In the genomic region with DNA sequence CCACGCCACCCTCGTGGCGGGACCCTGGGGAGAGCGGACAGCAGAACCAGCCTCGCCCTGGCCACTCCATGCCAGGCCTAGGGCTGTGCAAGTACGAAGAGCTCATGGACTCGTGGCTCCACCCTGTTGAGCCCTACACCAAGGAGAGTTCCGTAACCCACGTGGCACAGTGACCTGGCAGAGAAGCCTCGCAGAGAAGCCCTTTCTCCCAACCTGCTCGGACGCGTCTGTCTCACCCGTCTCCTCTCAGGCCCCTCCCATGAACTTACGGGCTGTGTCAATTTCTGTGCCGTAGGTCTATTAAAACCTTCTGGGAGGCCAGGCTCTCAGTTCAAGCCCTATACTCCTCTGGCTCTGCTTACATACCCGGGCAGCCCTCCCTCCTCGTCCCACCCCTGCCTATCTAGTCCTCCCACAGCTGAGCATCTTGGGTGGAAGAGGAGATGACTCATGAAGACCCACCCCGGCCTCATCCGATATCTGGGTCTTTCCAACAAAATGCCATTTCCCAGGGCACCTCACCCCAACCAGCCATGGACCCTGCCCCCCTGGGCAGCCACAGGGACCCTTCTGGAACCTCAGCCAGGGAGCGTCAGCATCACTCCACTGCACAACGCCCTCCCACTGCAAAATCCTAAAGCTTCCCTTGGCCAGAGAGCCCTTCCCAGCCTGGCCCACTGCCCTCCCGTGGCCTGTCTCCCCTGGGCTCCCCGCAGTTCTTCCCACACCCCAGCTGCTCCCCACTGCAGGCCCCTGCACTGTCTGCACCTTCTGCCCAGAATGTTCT, we compare ENCODE assay signal across 10 cellular contexts. TPM values are rescaled to one million over a fixed set of nuclear protein-coding genes. Genes with fewer than 3 reads are reported as not detected.
A peak's percentile ranks its signal among the peaks of the same experiment; 100 is the strongest.
DNase-seq lines count a peak whose midpoint lies in the region; ATAC-seq, FAIRE-seq and TF ChIP-seq lines count a peak whose summit lies in the region.
"Had no signal": no experiment of that assay in that cellular context is flagged by ENCODE, and none has a peak within 500 bp of the region (broad histone marks: within the 10 kb centered on the region; RNA-seq: fewer than 3 reads in every experiment).

No MANE protein-coding gene starts in this region.

- H3K79me2 ChIP-seq in OCI-LY7 (ENCODE audit: insufficient read depth, low read depth, low read length): peaks cover 11% of the 10 kb centered on the region; the same call in 1 of the 2 replicates

- intact Hi-C loops in activated T-helper 1 cell treated with anti-CD3 and anti-CD28 coated beads, Interleukin-12 subunit alpha, Interleukin-12 subunit beta, Interleukin-2, Interleukin-4 antibody, amounts not matched to agents 30 ng/mL and 10 ng/mL and 1 ng/mL, durations not matched to agents 14 hours and 24 hours and 36 hours (cut with micrococcal nuclease): no loop called here
- intact Hi-C loops in gastrocnemius medialis (cut with DNase I; ENCODE audit: low total_unique reads): loop anchor here (5.0 to 10.0 kb wide), 2 partner anchors 82 to 110 kb away; a partner anchor contains a TSS
- intact Hi-C loops in OCI-LY7 (cut with micrococcal nuclease; ENCODE audit: unreplicated experiment): no loop called here

- peaks cover 0 to 45% (median 13%) of the 10 kb centered on the region in 3 donors for H3K4me1 ChIP-seq in gastroesophageal sphincter
- H3K4me1 ChIP-seq in gastrocnemius medialis: peaks cover 24 to 29% of the 10 kb centered on the region in 2 donors
- H3K4me1 ChIP-seq in OCI-LY7 (ENCODE audit: insufficient read depth, low read length, poor library complexity, severe bottlenecking): peaks cover 15% of the 10 kb centered on the region

- H3K36me3 ChIP-seq in gastroesophageal sphincter (peaks cover 0 to 46% of the 10 kb centered on the region in 2 donors), gastrocnemius medialis (peaks cover 0 to 34% of the 10 kb centered on the region in 2 donors), OCI-LY7 (ENCODE audit: insufficient read depth, low read length) (peaks cover 23% of the 10 kb centered on the region)

- H3K9me3 ChIP-seq in gastroesophageal sphincter (no peaks in the 10 kb centered on the region), gastrocnemius medialis (no peaks in the 10 kb centered on the region), OCI-LY7 (ENCODE audit: low read length) (no peaks in the 10 kb centered on the region)

- 20 to 41% methylated on average over 10 to 13 of the region's 24 CpGs for WGBS in gastroesophageal sphincter (ENCODE audit: low coverage in 1 of 2), 2 donors

- no peaks in the 10 kb centered on the region for H3K9me2 ChIP-seq in OCI-LY7 (ENCODE audit: insufficient read depth, low read length)

- CTCF ChIA-PET in OCI-LY7 (lab: Charles Lee; ENCODE audit: unreplicated experiment): no interaction called here

- ATAC-seq in gastroesophageal sphincter (peak; percentile 19), gastrocnemius medialis (peak; percentile 40 to 45), HG03108 (IDR thresholded peaks at IDR 0.05; ENCODE audit: unreplicated experiment) (no peak)

- no peak overlapping the region for H3K4me2 ChIP-seq in OCI-LY7 (ENCODE audit: low read length)

- no peaks in the 10 kb centered on the region for H3K9me3 Mint-ChIP-seq in activated T-helper 1 cell treated with anti-CD3 and anti-CD28 coated beads, Interleukin-12 subunit alpha, Interleukin-12 subunit beta, Interleukin-2, Interleukin-4 antibody, amounts not matched to agents 30 ng/mL and 10 ng/mL and 1 ng/mL, durations not matched to agents 14 hours and 24 hours and 36 hours

- peak overlapping the region; percentile 54 for H3K4me3 Mint-ChIP-seq in activated T-helper 1 cell treated with anti-CD3 and anti-CD28 coated beads, Interleukin-12 subunit alpha, Interleukin-12 subunit beta, Interleukin-2, Interleukin-4 antibody, amounts not matched to agents 30 ng/mL and 10 ng/mL and 1 ng/mL, durations not matched to agents 14 hours and 24 hours and 36 hours

- BruUV-seq in OCI-LY7 (replicated peaks; lab: Mats Ljungman, UMichigan): no TSS peak

- no peaks in the 10 kb centered on the region; the same call in 1 of the 2 replicates for H4K20me1 ChIP-seq in OCI-LY7 (ENCODE audit: insufficient read depth, low read length)

- H2AFZ ChIP-seq in OCI-LY7 (ENCODE audit: low read length): no peak overlapping the region

- H3K27me3 ChIP-seq in gastroesophageal sphincter (no peaks in the 10 kb centered on the region), gastrocnemius medialis (no peaks in the 10 kb centered on the region)

- in situ Hi-C loops in gastrocnemius medialis (cut with MboI; ENCODE audit: low sequenced_read_pairs in 4 of 4): no loop called here

- TF ChIP-seq EP300 in gastroesophageal sphincter (IDR thresholded peaks at IDR 0.05): no peak

- TF ChIP-seq CTCF in gastroesophageal sphincter (IDR thresholded peaks at IDR 0.05) (no peak), gastrocnemius medialis (IDR thresholded peaks at IDR 0.05 in 4 of 5, conservative IDR thresholded peaks at IDR 0.05 in 1 of 5) (no peak), OCI-LY7 (conservative IDR thresholded peaks at IDR 0.05; ENCODE audit: low read length) (no peak)

- peaks cover 11% of the 10 kb centered on the region for H3K4me1 Mint-ChIP-seq in activated T-helper 1 cell treated with anti-CD3 and anti-CD28 coated beads, Interleukin-12 subunit alpha, Interleukin-12 subunit beta, Interleukin-2, Interleukin-4 antibody, amounts not matched to agents 30 ng/mL and 10 ng/mL and 1 ng/mL, durations not matched to agents 14 hours and 24 hours and 36 hours (ENCODE audit: low read depth)

- peak overlapping the region in 1 of 2 donors; percentile 75 for H3K4me3 ChIP-seq in gastroesophageal sphincter
- H3K4me3 ChIP-seq in gastrocnemius medialis: peak overlapping the region; percentile 6 to 80 (median 32)
- H3K4me3 ChIP-seq in OCI-LY7 (ENCODE audit: low read depth, low read length, poor library complexity, severe bottlenecking): no peak overlapping the region

- peak overlapping the region in 3 of 4 donors; percentile 87 to 96 (median 90) for H3K27ac ChIP-seq in gastroesophageal sphincter
- peak overlapping the region; percentile 90 to 99 (median 95) for H3K27ac ChIP-seq in gastrocnemius medialis
- no peak overlapping the region for H3K27ac ChIP-seq in OCI-LY7 (ENCODE audit: low read depth, low read length, poor library complexity, severe bottlenecking)

- H3K27ac Mint-ChIP-seq in activated T-helper 1 cell treated with anti-CD3 and anti-CD28 coated beads, Interleukin-12 subunit alpha, Interleukin-12 subunit beta, Interleukin-2, Interleukin-4 antibody, amounts not matched to agents 30 ng/mL and 10 ng/mL and 1 ng/mL, durations not matched to agents 14 hours and 24 hours and 36 hours: no peak overlapping the region

- TF ChIP-seq POLR2A in gastroesophageal sphincter (IDR thresholded peaks at IDR 0.05) (no peak), gastrocnemius medialis (IDR thresholded peaks at IDR 0.05) (peak in 1 of 2 donors; percentile 35)

- peaks cover 2% of the 10 kb centered on the region for H3K27me3 Mint-ChIP-seq in activated T-helper 1 cell treated with anti-CD3 and anti-CD28 coated beads, Interleukin-12 subunit alpha, Interleukin-12 subunit beta, Interleukin-2, Interleukin-4 antibody, amounts not matched to agents 30 ng/mL and 10 ng/mL and 1 ng/mL, durations not matched to agents 14 hours and 24 hours and 36 hours (ENCODE audit: insufficient read depth)

- H3K36me3 Mint-ChIP-seq in activated T-helper 1 cell treated with anti-CD3 and anti-CD28 coated beads, Interleukin-12 subunit alpha, Interleukin-12 subunit beta, Interleukin-2, Interleukin-4 antibody, amounts not matched to agents 30 ng/mL and 10 ng/mL and 1 ng/mL, durations not matched to agents 14 hours and 24 hours and 36 hours (ENCODE audit: low read depth): peaks cover 3% of the 10 kb centered on the region

- POLR2A ChIA-PET in OCI-LY7 (lab: Charles Lee): no interaction called here

- DNase-seq in GM03348 (ENCODE audit: low spot score) (peak; percentile 78), gastrocnemius medialis (peak; percentile 59 to 65), RCC 7860 (ENCODE audit: low spot score) (no peak), OCI-LY7 (ENCODE audit: low spot score) (no peak), activated gamma-delta T cell treated with Interleukin-2 at 50 U/mL for 16 hours (no peak)
- DNase-seq in activated T-helper 1 cell treated with anti-CD3 and anti-CD28 coated beads, Interleukin-12 subunit alpha, Interleukin-12 subunit beta, Interleukin-2, Interleukin-4 antibody, amounts not matched to agents 30 ng/mL and 10 ng/mL and 1 ng/mL, durations not matched to agents 14 hours and 24 hours and 36 hours (ENCODE audit: low spot score): no peak
- DNase-seq: activated naive CD4-positive, alpha-beta T cell treated with Interleukin-2 at 50 U/mL for 16 hours; NCI-H187 had no signal

- FAIRE-seq in RCC 7860 (lab: Jason Lieb, UNC): no peak

RNA-seq across cellular contexts. Expression of a gene that starts 2.4 kb away (rescaled TPM):
- 49.5 and 51.0 TPM in 2 replicates for total RNA-seq in activated T-helper 1 cell treated with anti-CD3 and anti-CD28 coated beads, Interleukin-12 subunit alpha, Interleukin-12 subunit beta, Interleukin-2, Interleukin-4 antibody, amounts not matched to agents 30 ng/mL and 10 ng/mL and 1 ng/mL, durations not matched to agents 14 hours and 24 hours and 36 hours
- 100 to 1,000 TPM in 1 of 4 donors, 10 to 100 TPM in 3; 62.6 to 130 (median 80.6) TPM for total RNA-seq in gastroesophageal sphincter
- 100 to 1,000 TPM in 3 of 4 donors, 10 to 100 TPM in 1; 93.8 to 230 (median 114) TPM for total RNA-seq in gastrocnemius medialis
- 42.3 and 43.5 TPM in 2 replicates for total RNA-seq in OCI-LY7 (2014; rRNA removed; shearing (Covaris generic))
- 51.9 and 57.0 TPM in 2 replicates for total RNA-seq in OCI-LY7 (2022)

RNA-seq across cellular contexts. Expression of a gene that starts 17.0 kb away (rescaled TPM):
- 66.4 and 70.0 TPM in 2 replicates for total RNA-seq in activated T-helper 1 cell treated with anti-CD3 and anti-CD28 coated beads, Interleukin-12 subunit alpha, Interleukin-12 subunit beta, Interleukin-2, Interleukin-4 antibody, amounts not matched to agents 30 ng/mL and 10 ng/mL and 1 ng/mL, durations not matched to agents 14 hours and 24 hours and 36 hours
- total RNA-seq in gastroesophageal sphincter: 10 to 100 TPM; 33.3 to 49.5 (median 36.2) TPM
- 10 to 100 TPM; 46.5 to 83.2 (median 56.1) TPM for total RNA-seq in gastrocnemius medialis
- total RNA-seq in OCI-LY7 (2014; rRNA removed; shearing (Covaris generic)): 54.5 and 79.9 TPM in 2 replicates
- 77.3 and 85.9 TPM in 2 replicates for total RNA-seq in OCI-LY7 (2022)

RNA-seq across cellular contexts. Expression of a gene that starts 52.7 kb away (rescaled TPM):
- total RNA-seq in activated T-helper 1 cell treated with anti-CD3 and anti-CD28 coated beads, Interleukin-12 subunit alpha, Interleukin-12 subunit beta, Interleukin-2, Interleukin-4 antibody, amounts not matched to agents 30 ng/mL and 10 ng/mL and 1 ng/mL, durations not matched to agents 14 hours and 24 hours and 36 hours: 106 and 107 TPM in 2 replicates
- 10 to 100 TPM in 1 of 4 donors, 1 to 10 TPM in 3; 2.4 to 11.9 (median 7.4) TPM for total RNA-seq in gastroesophageal sphincter
- total RNA-seq in gastrocnemius medialis: 10 to 100 TPM in 2 of 4 donors, 1 to 10 TPM in 2; 7.3 to 15.8 (median 9.7) TPM
- 107 and 108 TPM in 2 replicates for total RNA-seq in OCI-LY7 (2014; rRNA removed; shearing (Covaris generic))
- total RNA-seq in OCI-LY7 (2022): 119 and 128 TPM in 2 replicates

RNA-seq across cellular contexts. Expression of a gene that starts 54.8 kb away (rescaled TPM):
- 50.3 and 54.2 TPM in 2 replicates for total RNA-seq in activated T-helper 1 cell treated with anti-CD3 and anti-CD28 coated beads, Interleukin-12 subunit alpha, Interleukin-12 subunit beta, Interleukin-2, Interleukin-4 antibody, amounts not matched to agents 30 ng/mL and 10 ng/mL and 1 ng/mL, durations not matched to agents 14 hours and 24 hours and 36 hours
- total RNA-seq in gastroesophageal sphincter (10 to 100 TPM; 48.2 to 67.7 (median 53.0) TPM), gastrocnemius medialis (10 to 100 TPM; 11.6 to 19.4 (median 15.8) TPM), OCI-LY7 (2022) (38.9 and 39.0 TPM in 2 replicates)
- 24.3 and 33.2 TPM in 2 replicates for total RNA-seq in OCI-LY7 (2014; rRNA removed; shearing (Covaris generic))

Comparison
In these comparisons a context has a peak if more than half of its experiments do, and no peak if none do; other contexts are left out.
1. DNase-seq: peak in GM03348 (single experiment) and gastrocnemius medialis (2 of 2); none in activated T-helper 1 cell treated with anti-CD3 and anti-CD28 coated beads, Interleukin-12 subunit alpha, Interleukin-12 subunit beta, Interleukin-2, Interleukin-4 antibody, amounts not matched to agents 30 ng/mL and 10 ng/mL and 1 ng/mL, durations not matched to agents 14 hours and 24 hours and 36 hours (single experiment), RCC 7860 (single experiment), OCI-LY7 (single experiment) and activated gamma-delta T cell treated with Interleukin-2 at 50 U/mL for 16 hours (single experiment).